Comparison of ENCODE assay signal across 32 cellular contexts in genomic region chr12:123054371-123054770, GRCh38.
"Had no signal": no experiment of that assay in that cellular context is flagged by ENCODE, and none has a peak within 500 bp of the region (broad histone marks: within the 10 kb centered on the region; RNA-seq: fewer than 3 reads in every experiment).

No MANE protein-coding gene starts in this region.

- H3K9me3 ChIP-seq: ascending aorta, breast epithelium, esophagus squamous epithelium, gastroesophageal sphincter, heart right ventricle had no signal

- H3K4me3 ChIP-seq: ascending aorta, breast epithelium, cardiac muscle cell, esophagus squamous epithelium, gastroesophageal sphincter, heart right ventricle had no signal

- H3K27me3 ChIP-seq: ascending aorta, breast epithelium, cardiac muscle cell, esophagus squamous epithelium, gastroesophageal sphincter, heart right ventricle had no signal

- H3K36me3 ChIP-seq: ascending aorta, breast epithelium, cardiac muscle cell, esophagus squamous epithelium, gastroesophageal sphincter, heart right ventricle, WERI-Rb-1 had no signal

- DNase-seq: activated B cell treated with CpG ODN at 0.5 μM for 24 hours; activated CD4-positive, alpha-beta T cell treated with anti-CD3 and anti-CD28 coated beads for 48 hours; activated CD4-positive, alpha-beta T cell treated with anti-CD3 and anti-CD28 coated beads, Interleukin-2, amount 50 U/mL, for 1 hour; activated CD4-positive, alpha-beta T cell treated with anti-CD3 and anti-CD28 coated beads, Interleukin-2, amount 50 U/mL, for 48 hours; activated CD8-positive, alpha-beta memory T cell treated with anti-CD3 and anti-CD28 coated beads, Interleukin-2, amount 10 ng/mL, durations not matched to agents 7 days and 5 days; activated CD8-positive, alpha-beta memory T cell treated with anti-CD3 and anti-CD28 coated beads, Interleukin-2, amount 50 U/mL, for 4 hours; activated CD8-positive, alpha-beta T cell treated with anti-CD3 and anti-CD28 coated beads for 36 hours; activated effector memory CD4-positive, alpha-beta T cell treated with anti-CD3 and anti-CD28 coated beads, Interleukin-2, amount 50 U/mL, for 16 hours; activated naive CD4-positive, alpha-beta T cell treated with anti-CD3 and anti-CD28 coated beads, Interleukin-2, amount 10 ng/mL, durations not matched to agents 7 days and 5 days; activated naive CD8-positive, alpha-beta T cell treated with anti-CD3 and anti-CD28 coated beads, Interleukin-2, amount 10 ng/mL, durations not matched to agents 7 days and 5 days; activated T-cell treated with anti-CD3 and anti-CD28 coated beads, Interleukin-2, amount 50 U/mL, for 1 hour; activated T-cell treated with anti-CD3 and anti-CD28 coated beads, Interleukin-2, amount 50 U/mL, for 48 hours; central memory CD4-positive, alpha-beta T cell; cerebellar nuclear complex; cortex of kidney; dermis blood vessel endothelial cell; effector CD4-positive, alpha-beta T cell; effector memory CD8-positive, alpha-beta T cell; erythroblast; esophagus squamous epithelium; foreskin melanocyte; heart right ventricle; T-helper 1 cell; T-helper 17 cell; T1000; WERI-Rb-1 had no signal

- H3K27ac ChIP-seq: ascending aorta, breast epithelium, cardiac muscle cell, esophagus squamous epithelium had no signal

- ATAC-seq: activated CD4-positive, CD25-positive, alpha-beta regulatory T cell treated with anti-CD3 and anti-CD28 coated beads, Interleukin-2, amount 50 U/mL, for 24 hours; activated CD8-positive, alpha-beta memory T cell treated with anti-CD3 and anti-CD28 coated beads, Interleukin-2, amount 10 ng/mL, durations not matched to agents 7 days and 5 days; activated CD8-positive, alpha-beta T cell treated with anti-CD3 and anti-CD28 coated beads for 36 hours; activated naive CD4-positive, alpha-beta T cell treated with anti-CD3 and anti-CD28 coated beads, Interleukin-2, amount 50 U/mL, for 72 hours; effector memory CD8-positive, alpha-beta T cell; gastroesophageal sphincter; heart right ventricle; T-helper 17 cell had no signal
